ENCODE assay signal across 20 cellular contexts in the genomic region with DNA sequence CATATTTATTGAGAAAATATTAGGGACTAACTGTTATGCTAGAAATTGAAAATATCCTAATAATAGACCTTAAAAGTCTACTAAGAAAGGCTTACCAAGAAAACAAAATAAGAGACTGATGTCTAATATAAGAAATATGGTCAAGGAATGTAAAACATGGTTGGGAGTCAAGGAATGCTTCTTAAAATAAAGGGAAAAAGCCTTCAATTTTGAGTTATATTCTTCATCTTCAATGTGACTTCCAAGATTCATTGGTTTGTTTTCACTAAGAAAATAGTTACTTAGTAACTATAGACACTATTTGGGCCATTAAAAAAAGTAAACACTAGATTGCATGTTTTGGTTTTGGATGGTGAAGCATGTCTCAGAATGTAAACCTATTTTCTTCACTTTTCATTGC.
DNase-seq lines count a peak whose midpoint lies in the region; ATAC-seq, FAIRE-seq and TF ChIP-seq lines count a peak whose summit lies in the region.
"Had no signal": no experiment of that assay in that cellular context is flagged by ENCODE, and none has a peak within 500 bp of the region (broad histone marks: within the 10 kb centered on the region; RNA-seq: fewer than 3 reads in every experiment).

No MANE protein-coding gene starts in this region.

- TF ChIP-seq EP300 in sigmoid colon (IDR thresholded peaks at IDR 0.05), result no peak

- no peak for ATAC-seq in naive thymus-derived CD4-positive, alpha-beta T cell
- ATAC-seq in activated T-cell treated with anti-CD3 and anti-CD28 coated beads, Interleukin-2, amount 50 U/mL, for 4 hours, result no peak
- ATAC-seq: CD8-positive, alpha-beta T cell; GM23338; HepG2; Panc1; Right ventricle myocardium inferior had no signal

- intact Hi-C loops in Calu3 (cut with micrococcal nuclease; ENCODE audit: unreplicated experiment), result no loop called here
- intact Hi-C loops in sigmoid colon (cut with DNase I), result no loop called here
- intact Hi-C loops in naive thymus-derived CD4-positive, alpha-beta T cell (cut with micrococcal nuclease), result no loop called here

- H3K27ac ChIP-seq in epithelial cell of prostate, result peak overlapping the region; percentile 10
- H3K27ac ChIP-seq in sigmoid colon, result peak overlapping the region in 3 of 4 donors; percentile 22 to 69 (median 26)
- no peak overlapping the region for H3K27ac ChIP-seq in naive thymus-derived CD4-positive, alpha-beta T cell (ENCODE audit: low read depth, low read length)
- H3K27ac ChIP-seq: BLaER1 had no signal

- POLR2A ChIA-PET in naive thymus-derived CD4-positive, alpha-beta T cell (lab: Charles Lee), result no interaction called here

- H3K4me1 Mint-ChIP-seq in Calu3 (ENCODE audit: low read depth, unreplicated experiment), result peaks cover 13% of the 10 kb centered on the region
- no peaks in the 10 kb centered on the region for H3K4me1 Mint-ChIP-seq in immature natural killer cell
- peaks cover under 1 to 3% (median 2%) of the 10 kb centered on the region in 7 donors for H3K4me1 Mint-ChIP-seq in naive thymus-derived CD4-positive, alpha-beta T cell
- H3K4me1 Mint-ChIP-seq in activated T-cell treated with anti-CD3 and anti-CD28 coated beads, Interleukin-2, amount 50 U/mL, for 4 hours (ENCODE audit: low read depth), result peaks cover under 1% of the 10 kb centered on the region

- TF ChIP-seq CTCF in Calu3 (IDR thresholded peaks at IDR 0.05; ENCODE audit: unreplicated experiment) (no peak), sigmoid colon (IDR thresholded peaks at IDR 0.05) (no peak)

- H3K27me3 Mint-ChIP-seq in Calu3 (ENCODE audit: unreplicated experiment) (no peaks in the 10 kb centered on the region), immature natural killer cell (ENCODE audit: low read depth in 3 of 3) (peaks cover 0 to 1% (median 0%) of the 10 kb centered on the region in 3 donors)
- peaks cover 0 to 14% (median 0%) of the 10 kb centered on the region in 5 donors for H3K27me3 Mint-ChIP-seq in naive thymus-derived CD4-positive, alpha-beta T cell
- H3K27me3 Mint-ChIP-seq in activated T-cell treated with anti-CD3 and anti-CD28 coated beads, Interleukin-2, amount 50 U/mL, for 4 hours (ENCODE audit: low read depth), result no peaks in the 10 kb centered on the region

- no peaks in the 10 kb centered on the region for H3K36me3 Mint-ChIP-seq in Calu3 (ENCODE audit: insufficient read depth, unreplicated experiment)
- H3K36me3 Mint-ChIP-seq in immature natural killer cell, result no peaks in the 10 kb centered on the region
- H3K36me3 Mint-ChIP-seq in naive thymus-derived CD4-positive, alpha-beta T cell, result peaks cover 0 to 3% (median 0%) of the 10 kb centered on the region in 5 donors
- H3K36me3 Mint-ChIP-seq in activated T-cell treated with anti-CD3 and anti-CD28 coated beads, Interleukin-2, amount 50 U/mL, for 4 hours (ENCODE audit: insufficient read depth), result no peaks in the 10 kb centered on the region
- H3K36me3 Mint-ChIP-seq: CD8-positive, alpha-beta T cell had no signal

- DNase-seq in Calu3 (no peak), RCC 7860 (ENCODE audit: low spot score) (peak; percentile 25), epithelial cell of prostate (ENCODE audit: low read depth, low spot score) (no peak), sigmoid colon (no peak), immature natural killer cell (no peak), COLO668 (lab: John Stamatoyannopoulos, UW; ENCODE audit: unreplicated experiment) (no peak)
- no peak for DNase-seq in naive thymus-derived CD4-positive, alpha-beta T cell
- DNase-seq in activated T-cell treated with anti-CD3 and anti-CD28 coated beads, Interleukin-2, amount 50 U/mL, for 4 hours, result no peak
- DNase-seq: CD8-positive, alpha-beta T cell; DMS79 treated with DMSO at 0.1 percent for 48 hours; KG1; MV-4-11; NCI-H1694 treated with DMSO at 0.1 percent for 48 hours; NCI-H524 had no signal

- FAIRE-seq in RCC 7860 (lab: Jason Lieb, UNC), result no peak
- FAIRE-seq: A204.1, HepG2 had no signal

- H3K9me3 Mint-ChIP-seq in Calu3 (ENCODE audit: low read depth, unreplicated experiment) (no peaks in the 10 kb centered on the region), immature natural killer cell (no peaks in the 10 kb centered on the region)
- no peaks in the 10 kb centered on the region for H3K9me3 Mint-ChIP-seq in naive thymus-derived CD4-positive, alpha-beta T cell
- H3K9me3 Mint-ChIP-seq in activated T-cell treated with anti-CD3 and anti-CD28 coated beads, Interleukin-2, amount 50 U/mL, for 4 hours, result no peaks in the 10 kb centered on the region
- H3K9me3 Mint-ChIP-seq: CD8-positive, alpha-beta T cell; GM23338 had no signal

- no TSS peak for BruUV-seq in Calu3 (replicated peaks; lab: Mats Ljungman, UMichigan)

- H3K27ac Mint-ChIP-seq in Calu3 (ENCODE audit: unreplicated experiment) (peak overlapping the region; percentile 20), immature natural killer cell (no peak overlapping the region)
- no peak overlapping the region for H3K27ac Mint-ChIP-seq in naive thymus-derived CD4-positive, alpha-beta T cell
- H3K27ac Mint-ChIP-seq: CD8-positive, alpha-beta T cell; GM23338 had no signal

- peaks cover 0 to 26% (median 14%) of the 10 kb centered on the region in 4 donors for H3K4me1 ChIP-seq in sigmoid colon
- no peaks in the 10 kb centered on the region for H3K4me1 ChIP-seq in naive thymus-derived CD4-positive, alpha-beta T cell (ENCODE audit: control insufficient read depth in 2 of 2, insufficient read depth in 2 of 2, low read length in 2 of 2)

- H3K9me3 ChIP-seq in sigmoid colon, result no peaks in the 10 kb centered on the region
- no peaks in the 10 kb centered on the region for H3K9me3 ChIP-seq in naive thymus-derived CD4-positive, alpha-beta T cell (ENCODE audit: control insufficient read depth in 2 of 3, low read length in 3 of 3)
- H3K9me3 ChIP-seq: BLaER1 had no signal

- no peaks in the 10 kb centered on the region for H3K27me3 ChIP-seq in sigmoid colon
- H3K27me3 ChIP-seq in naive thymus-derived CD4-positive, alpha-beta T cell (ENCODE audit: control insufficient read depth in 2 of 2, insufficient read depth in 2 of 2, low read length in 2 of 2), result no peaks in the 10 kb centered on the region
- H3K27me3 ChIP-seq: BLaER1 had no signal

- no peak overlapping the region for H3K4me3 ChIP-seq in sigmoid colon
- H3K4me3 ChIP-seq in naive thymus-derived CD4-positive, alpha-beta T cell (ENCODE audit: low read length), result no peak overlapping the region
- H3K4me3 ChIP-seq: BLaER1, GM23338 had no signal

- H3K36me3 ChIP-seq in sigmoid colon, result no peaks in the 10 kb centered on the region
- no peaks in the 10 kb centered on the region for H3K36me3 ChIP-seq in naive thymus-derived CD4-positive, alpha-beta T cell (ENCODE audit: control insufficient read depth in 2 of 3, insufficient read depth in 3 of 3, low read length in 3 of 3)
- H3K36me3 ChIP-seq: BLaER1 had no signal

- CTCF ChIA-PET in Calu3 (lab: Charles Lee), result interaction anchor here (0.6 kb wide), 1 partner anchor 841 kb away, joined by 4 read pairs; no protein-coding TSS in a partner anchor
- CTCF ChIA-PET in naive thymus-derived CD4-positive, alpha-beta T cell (lab: Charles Lee), result no interaction called here

- H3K4me3 Mint-ChIP-seq in Calu3 (ENCODE audit: low read depth, unreplicated experiment), result no peak overlapping the region
- no peak overlapping the region for H3K4me3 Mint-ChIP-seq in immature natural killer cell
- H3K4me3 Mint-ChIP-seq in naive thymus-derived CD4-positive, alpha-beta T cell, result no peak overlapping the region
- no peak overlapping the region for H3K4me3 Mint-ChIP-seq in activated T-cell treated with anti-CD3 and anti-CD28 coated beads, Interleukin-2, amount 50 U/mL, for 4 hours
- H3K4me3 Mint-ChIP-seq: CD8-positive, alpha-beta T cell; GM23338 had no signal

- TF ChIP-seq POLR2A in sigmoid colon (IDR thresholded peaks at IDR 0.05), result no peak
